ENCODE assay signal across 8 cellular contexts in genomic region chr12:99810718-99811593, GRCh38.
DNase-seq lines count a peak whose midpoint lies in the region; ATAC-seq and TF ChIP-seq lines count a peak whose summit lies in the region.

No MANE protein-coding gene starts in this region.

- H3K4me1 Mint-ChIP-seq in WTC11 = peaks cover 4% of the 10 kb centered on the region; the same call in 1 of the 2 replicates

- H3K4me3 Mint-ChIP-seq in WTC11 = no peak overlapping the region

- CTCF ChIA-PET in WTC11 (lab: Charles Lee) = no interaction called here

- no peaks in the 10 kb centered on the region for H3K36me3 Mint-ChIP-seq in WTC11

- POLR2A ChIA-PET in WTC11 (lab: Charles Lee) = no interaction called here

- no peaks in the 10 kb centered on the region for H3K27me3 Mint-ChIP-seq in WTC11 (ENCODE audit: low read depth)

- ATAC-seq in SK-N-SH treated with all-trans-retinoic acid at 6 μM for 48 hours (peak; percentile 96), GM18505 (IDR thresholded peaks at IDR 0.05; ENCODE audit: unreplicated experiment) (no peak), WTC11 (no peak), GM18502 (IDR thresholded peaks at IDR 0.05; ENCODE audit: poor library complexity, unreplicated experiment) (no peak)

- DNase-seq in DMS153 treated with DMSO at 0.1 percent for 48 hours (lab: John Stamatoyannopoulos, UW; ENCODE audit: unreplicated experiment) = peak; percentile 41
- DNase-seq in NCI-H1092 (lab: John Stamatoyannopoulos, UW) = peak; percentile 69
- peak; percentile 4 to 51 for DNase-seq in hippocampal formation (lab: John Stamatoyannopoulos, UW)
- no peak for DNase-seq in effector CD4-positive, alpha-beta T cell
- no peak for DNase-seq in WTC11 (ENCODE audit: low spot score)

- no peak for TF ChIP-seq POLR2A in GM18505 (IDR thresholded peaks at IDR 0.05; ENCODE audit: borderline replicate concordance, extremely low read depth, insufficient read depth, insufficient read length)

- no peak overlapping the region for H3K27ac Mint-ChIP-seq in WTC11

- TF ChIP-seq CTCF in WTC11 (IDR thresholded peaks at IDR 0.05) = no peak

- no peaks in the 10 kb centered on the region for H3K9me3 Mint-ChIP-seq in WTC11

TF ChIP-seq in SK-N-SH treated with all-trans-retinoic acid at 6 μM for 48 hours, 23 proteins besides CTCF, POLR2A, EP300 and RAD21 (continues in another document):
- TF ChIP-seq ZNF8 (CRISPR knock-in tag; IDR thresholded peaks at IDR 0.05) = no peak
- no peak for TF ChIP-seq SNAI2 (CRISPR knock-in tag; IDR thresholded peaks at IDR 0.05)
- TF ChIP-seq BACH2 (CRISPR knock-in tag; IDR thresholded peaks at IDR 0.05; ENCODE audit: borderline replicate concordance) = no peak
- no peak for TF ChIP-seq PATZ1 (CRISPR knock-in tag; IDR thresholded peaks at IDR 0.05; ENCODE audit: borderline replicate concordance)
- TF ChIP-seq PPARA (CRISPR knock-in tag; IDR thresholded peaks at IDR 0.05; ENCODE audit: borderline replicate concordance) = no peak
- no peak for TF ChIP-seq TSHZ2 (CRISPR knock-in tag; IDR thresholded peaks at IDR 0.05)
- TF ChIP-seq CSDC2 (CRISPR knock-in tag; IDR thresholded peaks at IDR 0.05) = no peak
- no peak for TF ChIP-seq ARNTL (CRISPR knock-in tag; IDR thresholded peaks at IDR 0.05; ENCODE audit: borderline replicate concordance, low read depth)
- TF ChIP-seq ZNF565 (CRISPR knock-in tag; conservative IDR thresholded peaks at IDR 0.05; ENCODE audit: low read depth) = no peak
- no peak for TF ChIP-seq TCF4 (CRISPR knock-in tag; IDR thresholded peaks at IDR 0.05; ENCODE audit: borderline replicate concordance)
- TF ChIP-seq ZFP30 (CRISPR knock-in tag; IDR thresholded peaks at IDR 0.05) = no peak

TF ChIP-seq in WTC11, 78 proteins besides CTCF, POLR2A, EP300 and RAD21:
- no peak for TF ChIP-seq ZNF396 (CRISPR knock-in tag; IDR thresholded peaks at IDR 0.05; ENCODE audit: borderline replicate concordance)
- no peak for TF ChIP-seq ZNF263 (CRISPR knock-in tag; IDR thresholded peaks at IDR 0.05; ENCODE audit: low read depth)
- no peak for TF ChIP-seq SOX15 (CRISPR knock-in tag; IDR thresholded peaks at IDR 0.05)
- TF ChIP-seq PRDM15 (CRISPR knock-in tag; IDR thresholded peaks at IDR 0.05) = no peak
- TF ChIP-seq, protein P1, sequence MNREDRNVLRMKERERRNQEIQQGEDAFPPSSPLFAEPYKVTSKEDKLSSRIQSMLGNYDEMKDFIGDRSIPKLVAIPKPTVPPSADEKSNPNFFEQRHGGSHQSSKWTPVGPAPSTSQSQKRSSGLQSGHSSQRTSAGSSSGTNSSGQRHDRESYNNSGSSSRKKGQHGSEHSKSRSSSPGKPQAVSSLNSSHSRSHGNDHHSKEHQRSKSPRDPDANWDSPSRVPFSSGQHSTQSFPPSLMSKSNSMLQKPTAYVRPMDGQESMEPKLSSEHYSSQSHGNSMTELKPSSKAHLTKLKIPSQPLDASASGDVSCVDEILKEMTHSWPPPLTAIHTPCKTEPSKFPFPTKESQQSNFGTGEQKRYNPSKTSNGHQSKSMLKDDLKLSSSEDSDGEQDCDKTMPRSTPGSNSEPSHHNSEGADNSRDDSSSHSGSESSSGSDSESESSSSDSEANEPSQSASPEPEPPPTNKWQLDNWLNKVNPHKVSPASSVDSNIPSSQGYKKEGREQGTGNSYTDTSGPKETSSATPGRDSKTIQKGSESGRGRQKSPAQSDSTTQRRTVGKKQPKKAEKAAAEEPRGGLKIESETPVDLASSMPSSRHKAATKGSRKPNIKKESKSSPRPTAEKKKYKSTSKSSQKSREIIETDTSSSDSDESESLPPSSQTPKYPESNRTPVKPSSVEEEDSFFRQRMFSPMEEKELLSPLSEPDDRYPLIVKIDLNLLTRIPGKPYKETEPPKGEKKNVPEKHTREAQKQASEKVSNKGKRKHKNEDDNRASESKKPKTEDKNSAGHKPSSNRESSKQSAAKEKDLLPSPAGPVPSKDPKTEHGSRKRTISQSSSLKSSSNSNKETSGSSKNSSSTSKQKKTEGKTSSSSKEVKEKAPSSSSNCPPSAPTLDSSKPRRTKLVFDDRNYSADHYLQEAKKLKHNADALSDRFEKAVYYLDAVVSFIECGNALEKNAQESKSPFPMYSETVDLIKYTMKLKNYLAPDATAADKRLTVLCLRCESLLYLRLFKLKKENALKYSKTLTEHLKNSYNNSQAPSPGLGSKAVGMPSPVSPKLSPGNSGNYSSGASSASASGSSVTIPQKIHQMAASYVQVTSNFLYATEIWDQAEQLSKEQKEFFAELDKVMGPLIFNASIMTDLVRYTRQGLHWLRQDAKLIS (CRISPR knock-in tag; IDR thresholded peaks at IDR 0.05; ENCODE audit: borderline replicate concordance) = no peak
- TF ChIP-seq NFE2L1 (CRISPR knock-in tag; IDR thresholded peaks at IDR 0.05) = no peak
- no peak for TF ChIP-seq FOXK1 (CRISPR knock-in tag; IDR thresholded peaks at IDR 0.05)
- no peak for TF ChIP-seq SMAD4 (CRISPR knock-in tag; IDR thresholded peaks at IDR 0.05)
- TF ChIP-seq, protein P2, sequence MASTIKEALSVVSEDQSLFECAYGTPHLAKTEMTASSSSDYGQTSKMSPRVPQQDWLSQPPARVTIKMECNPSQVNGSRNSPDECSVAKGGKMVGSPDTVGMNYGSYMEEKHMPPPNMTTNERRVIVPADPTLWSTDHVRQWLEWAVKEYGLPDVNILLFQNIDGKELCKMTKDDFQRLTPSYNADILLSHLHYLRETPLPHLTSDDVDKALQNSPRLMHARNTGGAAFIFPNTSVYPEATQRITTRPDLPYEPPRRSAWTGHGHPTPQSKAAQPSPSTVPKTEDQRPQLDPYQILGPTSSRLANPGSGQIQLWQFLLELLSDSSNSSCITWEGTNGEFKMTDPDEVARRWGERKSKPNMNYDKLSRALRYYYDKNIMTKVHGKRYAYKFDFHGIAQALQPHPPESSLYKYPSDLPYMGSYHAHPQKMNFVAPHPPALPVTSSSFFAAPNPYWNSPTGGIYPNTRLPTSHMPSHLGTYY (CRISPR knock-in tag; IDR thresholded peaks at IDR 0.05) = no peak
- TF ChIP-seq ESRRA (CRISPR knock-in tag; IDR thresholded peaks at IDR 0.05; ENCODE audit: borderline replicate concordance) = no peak
- no peak for TF ChIP-seq SMAD3 (CRISPR knock-in tag; IDR thresholded peaks at IDR 0.05; ENCODE audit: borderline replicate concordance)
- TF ChIP-seq OVOL2 (CRISPR knock-in tag; IDR thresholded peaks at IDR 0.05; ENCODE audit: borderline replicate concordance) = no peak
- TF ChIP-seq ZNF317 (CRISPR knock-in tag; IDR thresholded peaks at IDR 0.05; ENCODE audit: borderline replicate concordance, low read depth) = no peak
- no peak for TF ChIP-seq NR1H2 (CRISPR knock-in tag; IDR thresholded peaks at IDR 0.05)
- TF ChIP-seq MXD4 (CRISPR knock-in tag; IDR thresholded peaks at IDR 0.05; ENCODE audit: borderline replicate concordance) = no peak
- no peak for TF ChIP-seq TEAD1 (CRISPR knock-in tag; IDR thresholded peaks at IDR 0.05)

Comparison
In these comparisons a context has a peak if more than half of its experiments do, and no peak if none do; other contexts are left out.
1. DNase-seq: peak in DMS153 treated with DMSO at 0.1 percent for 48 hours (single experiment), NCI-H1092 (single experiment) and hippocampal formation (2 of 2); none in effector CD4-positive, alpha-beta T cell (single experiment) and WTC11 (single experiment).